Comparison of ENCODE assay signal across 16 cellular contexts in the genomic region with DNA sequence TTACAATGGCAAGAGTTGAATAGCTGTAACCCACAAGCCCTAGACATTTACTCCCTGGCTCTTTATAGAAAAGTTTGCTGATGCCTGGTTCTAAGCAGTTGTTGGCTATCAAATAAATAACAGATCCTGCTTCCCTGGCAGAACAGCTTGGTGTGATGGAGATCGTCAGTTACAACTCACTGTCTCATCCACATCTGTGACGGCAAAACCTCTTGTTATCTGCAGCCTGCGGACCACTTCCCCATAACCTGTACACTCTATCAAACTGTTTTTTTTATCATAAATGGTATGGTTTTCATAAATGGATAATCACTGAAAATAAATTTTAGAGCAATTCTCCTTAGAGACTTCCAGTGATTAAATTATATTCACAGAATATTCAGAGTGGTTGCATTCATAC. TPM values are rescaled to one million over a fixed set of nuclear protein-coding genes. Genes with fewer than 3 reads are reported as not detected.
DNase-seq lines count a peak whose midpoint lies in the region; ATAC-seq, FAIRE-seq and TF ChIP-seq lines count a peak whose summit lies in the region.
"Had no signal": no experiment of that assay in that cellular context is flagged by ENCODE, and none has a peak within 500 bp of the region (broad histone marks: within the 10 kb centered on the region; RNA-seq: fewer than 3 reads in every experiment).

No MANE protein-coding gene starts in this region.

- H3K36me3 ChIP-seq in mammary epithelial cell (ENCODE audit: insufficient read depth, low read length) (no peaks in the 10 kb centered on the region), breast epithelium (no peaks in the 10 kb centered on the region), RWPE2 (ENCODE audit: low read depth) (peaks cover 30% of the 10 kb centered on the region), K562 (ENCODE audit: control insufficient read depth, insufficient read depth, low read length) (peaks cover 27% of the 10 kb centered on the region), SJCRH30 (peaks cover 2% of the 10 kb centered on the region; the same call in 1 of the 2 replicates)

- H3K27me3 ChIP-seq in mammary epithelial cell (ENCODE audit: insufficient read depth, low read length) (no peaks in the 10 kb centered on the region), breast epithelium (no peaks in the 10 kb centered on the region), RWPE2 (ENCODE audit: insufficient read depth, poor library complexity, severe bottlenecking) (no peaks in the 10 kb centered on the region), K562 (ENCODE audit: control insufficient read depth in 2 of 2, insufficient read depth in 2 of 2, low read length in 2 of 2) (no peaks in the 10 kb centered on the region), SJCRH30 (no peaks in the 10 kb centered on the region)

- no peak overlapping the region for H2AFZ ChIP-seq in mammary epithelial cell (ENCODE audit: low read depth, low read length)
- no peak overlapping the region for H2AFZ ChIP-seq in K562 (ENCODE audit: low read depth, low read length)

- dilution Hi-C loops in mammary epithelial cell (cut with HindIII; ENCODE audit: low sequenced_read_pairs) = no loop called here

- TF ChIP-seq RAD21 in K562 (CRISPR knock-in tag; conservative IDR thresholded peaks at IDR 0.05 in 1 of 2, IDR thresholded peaks at IDR 0.05 in 1 of 2) = no peak

- TF ChIP-seq CTCF in mammary epithelial cell (conservative IDR thresholded peaks at IDR 0.05 in 1 of 2, IDR thresholded peaks at IDR 0.05 in 1 of 2; ENCODE audit: extremely low read depth in 1 of 2, insufficient read depth in 1 of 2, low read depth in 1 of 2, low read length in 2 of 2) = no peak
- no peak for TF ChIP-seq CTCF in breast epithelium (IDR thresholded peaks at IDR 0.05)
- no peak for TF ChIP-seq CTCF in RWPE2 (IDR thresholded peaks at IDR 0.05; ENCODE audit: poor library complexity, severe bottlenecking)
- no peak for TF ChIP-seq CTCF in K562 (IDR thresholded peaks at IDR 0.05 in 2 of 3, conservative IDR thresholded peaks at IDR 0.05 in 1 of 3; ENCODE audit: insufficient read depth in 2 of 3, low read depth in 1 of 3, low read length in 3 of 3)

- peak overlapping the region; percentile 93 for H3K27ac ChIP-seq in mammary epithelial cell (ENCODE audit: insufficient read depth, low read depth, low read length)
- H3K27ac ChIP-seq in breast epithelium = peak overlapping the region in 1 of 2 donors; percentile 62
- peak overlapping the region; percentile 100 for H3K27ac ChIP-seq in RWPE2 (ENCODE audit: poor library complexity, severe bottlenecking)
- no peak overlapping the region for H3K27ac ChIP-seq in K562 (ENCODE audit: extremely low read depth, low read depth, low read length)
- H3K27ac ChIP-seq in SJCRH30 = no peak overlapping the region
- H3K27ac ChIP-seq: C4-2B had no signal

- H3K4me2 ChIP-seq in mammary epithelial cell (ENCODE audit: insufficient read depth, low read depth, low read length) (no peak overlapping the region), K562 (ENCODE audit: insufficient read depth, low read length) (no peak overlapping the region)

- TF ChIP-seq EP300 in K562 (IDR thresholded peaks at IDR 0.05; ENCODE audit: low read length) = no peak

- peaks cover 54% of the 10 kb centered on the region for H3K4me1 ChIP-seq in mammary epithelial cell (ENCODE audit: insufficient read depth, low read length)
- H3K4me1 ChIP-seq in breast epithelium = peaks cover 0 to 7% of the 10 kb centered on the region in 2 donors
- peaks cover 45% of the 10 kb centered on the region for H3K4me1 ChIP-seq in RWPE2 (ENCODE audit: insufficient read depth, poor library complexity, severe bottlenecking)
- H3K4me1 ChIP-seq in K562 (replicated peaks in 1 of 2; ENCODE audit: control insufficient read depth in 2 of 2, insufficient read depth in 2 of 2, low read length in 2 of 2) = peaks cover 7 to 17% of the 10 kb centered on the region in 2 experiments
- no peaks in the 10 kb centered on the region for H3K4me1 ChIP-seq in SJCRH30

- H3K9me1 ChIP-seq in K562 (ENCODE audit: control insufficient read depth, insufficient read depth, low read length) = no peaks in the 10 kb centered on the region

- CTCF ChIA-PET in mammary epithelial cell (lab: Charles Lee; ENCODE audit: low non-redundant PET) = no interaction called here
- CTCF ChIA-PET in K562 (lab: Yijun Ruan, JAX; ENCODE audit: low intra/inter-chr PET ratio) = no interaction called here

- no peak for FAIRE-seq in K562 (lab: Jason Lieb, UNC)
- FAIRE-seq: GM12878, GM18507, HTR-8/SVneo had no signal

- TF ChIP-seq POLR2A in breast epithelium (IDR thresholded peaks at IDR 0.05) (no peak), K562 (conservative IDR thresholded peaks at IDR 0.05) (no peak)

- intact Hi-C loops in mammary epithelial cell (cut with micrococcal nuclease) = no loop called here
- intact Hi-C loops in breast epithelium (cut with DNase I; ENCODE audit: low total_unique reads) = no loop called here
- intact Hi-C loops in K562 (cut with micrococcal nuclease) = no loop called here

- WGBS in mammary epithelial cell (ENCODE audit: low coverage, missing lambda C conversion rate) = 98% methylated on average over 3 of the region's 3 CpGs
- WGBS in K562 (ENCODE audit: insufficient coverage, low coverage, missing lambda C conversion rate) = 62% methylated on average over 3 of the region's 3 CpGs

- ATAC-seq in RWPE2 (ENCODE audit: low read depth) (no peak), K562 (no peak)
- ATAC-seq: GM12878 had no signal

- H3K9me3 ChIP-seq in mammary epithelial cell (replicated peaks; ENCODE audit: insufficient read depth, low read length) = no peaks in the 10 kb centered on the region
- H3K9me3 ChIP-seq in breast epithelium = no peaks in the 10 kb centered on the region
- no peaks in the 10 kb centered on the region for H3K9me3 ChIP-seq in RWPE2 (ENCODE audit: severe bottlenecking)
- H3K9me3 ChIP-seq in K562 (replicated peaks; ENCODE audit: control insufficient read depth, insufficient read depth, low read depth, low read length) = no peaks in the 10 kb centered on the region
- no peaks in the 10 kb centered on the region for H3K9me3 ChIP-seq in SJCRH30 (replicated peaks)

- BruUV-seq in mammary epithelial cell (replicated peaks; lab: Mats Ljungman, UMichigan) = no TSS peak
- BruUV-seq in K562 (replicated peaks; lab: Mats Ljungman, UMichigan) = no TSS peak

- H3K9ac ChIP-seq in mammary epithelial cell (ENCODE audit: insufficient read depth, low read length) = no peak overlapping the region
- no peak overlapping the region for H3K9ac ChIP-seq in K562 (ENCODE audit: insufficient read depth in 1 of 2, low read depth in 2 of 2, low read length in 2 of 2)

- POLR2A ChIA-PET in K562 (lab: Yijun Ruan, JAX) = interaction anchor here (0.7 to 1.2 kb wide), 4 partner anchors 10 to 38 kb away, joined by 3 to 5 read pairs (median 3); no protein-coding TSS in a partner anchor

- H3K4me3 ChIP-seq in mammary epithelial cell (replicated peaks in 1 of 3; ENCODE audit: insufficient read depth in 1 of 3, low read depth in 2 of 3, low read length in 3 of 3) (no peak overlapping the region), breast epithelium (no peak overlapping the region), RWPE2 (ENCODE audit: severe bottlenecking) (no peak overlapping the region), K562 (no peak overlapping the region), SJCRH30 (no peak overlapping the region)
- H3K4me3 ChIP-seq: GM12878 had no signal

- H3K79me2 ChIP-seq in mammary epithelial cell (ENCODE audit: insufficient read depth, low read length) (peaks cover 95% of the 10 kb centered on the region), K562 (ENCODE audit: control insufficient read depth, insufficient read depth, low read length) (peaks cover 64% of the 10 kb centered on the region)

- in situ Hi-C loops in mammary epithelial cell (cut with MboI; ENCODE audit: low sequenced_read_pairs in 2 of 2) (no loop called here), K562 (cut with MboI) (no loop called here)

- H4K20me1 ChIP-seq in mammary epithelial cell (ENCODE audit: insufficient read depth, low read length) = no peaks in the 10 kb centered on the region
- H4K20me1 ChIP-seq in K562 (replicated peaks; ENCODE audit: control insufficient read depth, insufficient read depth, low read length) = peaks cover 14% of the 10 kb centered on the region

- DNase-seq in mammary epithelial cell = no peak
- DNase-seq in breast epithelium (ENCODE audit: low spot score in 2 of 2) = no peak
- no peak for DNase-seq in RWPE2 (ENCODE audit: low spot score)
- DNase-seq in K562 (ENCODE audit: extremely low read depth in 1 of 4, low spot score in 3 of 4) = no peak
- DNase-seq in SJCRH30 = no peak
- DNase-seq in superior temporal gyrus (ENCODE audit: extremely low spot score) = no peak
- no peak for DNase-seq in kidney glomerular epithelial cell (lab: John Stamatoyannopoulos, UW)
- DNase-seq: 8988T; ACHN; CD4-positive, alpha-beta memory T cell; DMS79; HCEC 1CT had no signal

RNA-seq across cellular contexts. Expression of gene ZDHHC3, which starts 14.1 kb away (rescaled TPM):
- total RNA-seq in mammary epithelial cell (100 to 1,000 TPM in 1 of 2 donors, 10 to 100 TPM in 1; 85.7 to 106 TPM), breast epithelium (100 to 1,000 TPM in 1 of 3 donors, 10 to 100 TPM in 2; 69.5 to 120 (median 71.9) TPM), K562 (2014; rRNA removed) (77.1 and 78.6 TPM in 2 replicates), K562 (2014; rRNA removed; fragmentation: Illumina TruSeq; extraction: Trizol) (60.2 and 61.9 TPM in 2 replicates), K562 (2015; rRNA removed; fragmentation: Illumina TruSeq; extraction: Trizol) (62.0 and 67.2 TPM in 2 replicates), K562 (2021) (78.4 and 81.8 TPM in 2 replicates)
- polyA plus RNA-seq in mammary epithelial cell (192 TPM), K562 (2011; rRNA removed) (120 and 137 TPM in 2 replicates), K562 (2014; fragmentation: Illumina TruSeq; extraction: Trizol) (98.3 and 100 TPM in 2 replicates), K562 (2014; fragmentation: Nextera tagmentation; extraction: Ambion mirVana) (10 to 100 TPM; 10.3 to 11.5 TPM), K562 (2014; rRNA removed) (50.4 and 57.0 TPM in 2 replicates)
- 314 TPM for polyA minus RNA-seq in mammary epithelial cell
- total RNA-seq in K562 (2011; cell fraction: chromatin; rRNA removed; ENCODE audit: low replicate concordance) = 109 and 142 TPM in 2 replicates
- 125 and 127 TPM in 2 replicates for total RNA-seq in K562 (2011; cell fraction: nucleolus; rRNA removed)
- 125 and 135 TPM in 2 replicates for total RNA-seq in K562 (2011; cell fraction: nucleoplasm; rRNA removed)
- polyA plus RNA-seq in K562 (2011; cell fraction: cytosol; rRNA removed) = 128 and 154 TPM in 2 replicates
- 109 and 127 TPM in 2 replicates for polyA plus RNA-seq in K562 (2011; cell fraction: nucleus; rRNA removed)
- polyA plus RNA-seq in K562 (2012) = 64.4 and 69.1 TPM in 2 replicates
- 182 and 274 TPM in 2 replicates for polyA minus RNA-seq in K562 (2011; rRNA and poly(A)+ RNA removed)
- 53.8 and 89.1 TPM in 2 replicates for polyA minus RNA-seq in K562 (2011; cell fraction: cytosol; rRNA and poly(A)+ RNA removed)
- polyA minus RNA-seq in K562 (2011; cell fraction: nucleus; rRNA and poly(A)+ RNA removed) = 47.1 and 72.9 TPM in 2 replicates
- 51.4 and 55.6 TPM in 2 replicates for total RNA-seq in SJCRH30 (2014; rRNA removed; shearing (Covaris generic))

RNA-seq across cellular contexts. Expression of gene EXOSC7, which starts 14.2 kb away (rescaled TPM):
- total RNA-seq in mammary epithelial cell = 10 to 100 TPM; 34.5 to 59.8 TPM
- polyA plus RNA-seq in mammary epithelial cell = 93.4 TPM
- polyA minus RNA-seq in mammary epithelial cell = 50.0 TPM
- total RNA-seq in breast epithelium = 10 to 100 TPM; 39.0 to 54.9 (median 43.0) TPM
- 124 and 137 TPM in 2 replicates for total RNA-seq in K562 (2011; cell fraction: chromatin; rRNA removed; ENCODE audit: low replicate concordance)
- 87.0 and 90.4 TPM in 2 replicates for total RNA-seq in K562 (2011; cell fraction: nucleolus; rRNA removed)
- 129 and 185 TPM in 2 replicates for total RNA-seq in K562 (2011; cell fraction: nucleoplasm; rRNA removed)
- 112 and 119 TPM in 2 replicates for total RNA-seq in K562 (2014; rRNA removed)
- total RNA-seq in K562 (2014; rRNA removed; fragmentation: Illumina TruSeq; extraction: Trizol) = 119 TPM in 2 replicates
- total RNA-seq in K562 (2015; rRNA removed; fragmentation: Illumina TruSeq; extraction: Trizol) = 105 and 107 TPM in 2 replicates
- 87.4 and 98.3 TPM in 2 replicates for total RNA-seq in K562 (2021)
- polyA plus RNA-seq in K562 (2011; rRNA removed) = 132 and 154 TPM in 2 replicates
- polyA plus RNA-seq in K562 (2011; cell fraction: cytosol; rRNA removed) = 67.9 and 117 TPM in 2 replicates
- polyA plus RNA-seq in K562 (2011; cell fraction: nucleus; rRNA removed) = 104 and 118 TPM in 2 replicates
- 61.4 and 143 TPM in 2 replicates for polyA plus RNA-seq in K562 (2012)
- polyA plus RNA-seq in K562 (2014; fragmentation: Illumina TruSeq; extraction: Trizol) = 88.5 and 99.2 TPM in 2 replicates
- polyA plus RNA-seq in K562 (2014; fragmentation: Nextera tagmentation; extraction: Ambion mirVana) = 100 to 1,000 TPM; 236 to 237 TPM
- 110 and 134 TPM in 2 replicates for polyA plus RNA-seq in K562 (2014; rRNA removed)
- 130 and 154 TPM in 2 replicates for polyA minus RNA-seq in K562 (2011; rRNA and poly(A)+ RNA removed)
- 25.9 and 38.0 TPM in 2 replicates for polyA minus RNA-seq in K562 (2011; cell fraction: cytosol; rRNA and poly(A)+ RNA removed)
- 37.3 and 60.9 TPM in 2 replicates for polyA minus RNA-seq in K562 (2011; cell fraction: nucleus; rRNA and poly(A)+ RNA removed)
- total RNA-seq in SJCRH30 (2014; rRNA removed; shearing (Covaris generic)) = 41.8 and 49.2 TPM in 2 replicates

Comparison
In these comparisons a context has a peak if more than half of its experiments do, and no peak if none do; other contexts are left out.
1. H3K27ac ChIP-seq: peak in mammary epithelial cell (single experiment) and RWPE2 (single experiment); none in K562 (single experiment) and SJCRH30 (single experiment).